ENCODE assay signal across 16 cellular contexts in genomic region chr2:182594286-182594685, GRCh38.
DNase-seq lines count a peak whose midpoint lies in the region; TF ChIP-seq lines count a peak whose summit lies in the region.
"Had no signal": no experiment of that assay in that cellular context is flagged by ENCODE, and none has a peak within 500 bp of the region (broad histone marks: within the 10 kb centered on the region; RNA-seq: fewer than 3 reads in every experiment).

No MANE protein-coding gene starts in this region.

- peak overlapping the region; percentile 29 for H3K27ac ChIP-seq in osteoblast (ENCODE audit: low read depth, low read length)
- H3K27ac ChIP-seq: BLaER1 treated with 17β-estradiol and CSF1 and Interleukin-3, amounts not matched to agents 10 nM and 100 nM; body of pancreas had no signal

- no peaks in the 10 kb centered on the region for H3K27me3 ChIP-seq in osteoblast (ENCODE audit: insufficient read depth, low read length)
- H3K27me3 ChIP-seq: BLaER1 treated with 17β-estradiol and CSF1 and Interleukin-3, amounts not matched to agents 10 nM and 100 nM; body of pancreas had no signal

- no peaks in the 10 kb centered on the region for H3K9me3 ChIP-seq in osteoblast (ENCODE audit: low read depth, low read length)
- H3K9me3 ChIP-seq: BLaER1 treated with 17β-estradiol and CSF1 and Interleukin-3, amounts not matched to agents 10 nM and 100 nM; body of pancreas had no signal

- DNase-seq in COLO829 (ENCODE audit: low spot score) (peak; percentile 37), MV-4-11 (lab: John Stamatoyannopoulos, UW) (peak; percentile 57), fibroblast of gingiva (ENCODE audit: low read depth) (peak; percentile 4), osteoblast (ENCODE audit: insufficient read length, low spot score, missing footprints) (no peak), COLO668 (lab: John Stamatoyannopoulos, UW; ENCODE audit: unreplicated experiment) (no peak), NCI-H146 (lab: John Stamatoyannopoulos, UW) (no peak)
- DNase-seq in stimulated activated CD8-positive, alpha-beta memory T cell treated with anti-CD3 and anti-CD28 coated beads, Interleukin-4, amount 100 ng/mL, for 48 hours: no peak
- DNase-seq in activated CD8-positive, alpha-beta memory T cell treated with anti-CD3 and anti-CD28 coated beads for 24 hours: no peak
- DNase-seq: activated CD4-positive, CD25-positive, alpha-beta regulatory T cell treated with anti-CD3 and anti-CD28 coated beads, Interleukin-2, amount 50 U/mL, for 72 hours; activated naive CD4-positive, alpha-beta T cell; body of pancreas; DMS53; NCI-H1092 treated with DMSO at 0.1 percent for 48 hours; Right ventricle myocardium superior; stimulated activated CD4-positive, alpha-beta T cell treated with anti-CD3 and anti-CD28 coated beads, Interleukin-15, amount 100 ng/mL, for 24 hours had no signal

- peaks cover 36% of the 10 kb centered on the region for H3K4me1 ChIP-seq in osteoblast (ENCODE audit: insufficient read depth, low read length)
- H3K4me1 ChIP-seq: body of pancreas had no signal

- no peak for TF ChIP-seq CTCF in osteoblast (IDR thresholded peaks at IDR 0.05; ENCODE audit: extremely low read depth, low read depth, low read length)

- no peaks in the 10 kb centered on the region for H4K20me1 ChIP-seq in osteoblast (ENCODE audit: insufficient read depth, low read length)
- H4K20me1 ChIP-seq: BLaER1 treated with 17β-estradiol and CSF1 and Interleukin-3, amounts not matched to agents 10 nM and 100 nM had no signal

- peak overlapping the region; percentile 40 for H3K4me2 ChIP-seq in osteoblast (ENCODE audit: insufficient read depth, low read length)
- H3K4me2 ChIP-seq: BLaER1 treated with 17β-estradiol and CSF1 and Interleukin-3, amounts not matched to agents 10 nM and 100 nM had no signal

- H3K36me3 ChIP-seq in osteoblast (ENCODE audit: insufficient read depth, low read length): no peaks in the 10 kb centered on the region
- H3K36me3 ChIP-seq: BLaER1 treated with 17β-estradiol and CSF1 and Interleukin-3, amounts not matched to agents 10 nM and 100 nM had no signal

- H3K79me2 ChIP-seq in osteoblast (ENCODE audit: insufficient read depth, low read length): no peaks in the 10 kb centered on the region

- H3K4me3 ChIP-seq in osteoblast (ENCODE audit: insufficient read depth, low read length): no peak overlapping the region
- H3K4me3 ChIP-seq: BLaER1 treated with 17β-estradiol and CSF1 and Interleukin-3, amounts not matched to agents 10 nM and 100 nM; body of pancreas had no signal

- no peak overlapping the region for H2AFZ ChIP-seq in osteoblast (ENCODE audit: low read length)

Comparison
In these comparisons a context has a peak if more than half of its experiments do, and no peak if none do; other contexts are left out.
1. DNase-seq: peak in COLO829 (single experiment), MV-4-11 (single experiment) and fibroblast of gingiva (single experiment); none in osteoblast (single experiment), COLO668 (single experiment), stimulated activated CD8-positive, alpha-beta memory T cell treated with anti-CD3 and anti-CD28 coated beads, Interleukin-4, amount 100 ng/mL, for 48 hours (single experiment), NCI-H146 (single experiment) and activated CD8-positive, alpha-beta memory T cell treated with anti-CD3 and anti-CD28 coated beads for 24 hours (single experiment).